17 cellular contexts compared by ENCODE assay signal in the genomic region with DNA sequence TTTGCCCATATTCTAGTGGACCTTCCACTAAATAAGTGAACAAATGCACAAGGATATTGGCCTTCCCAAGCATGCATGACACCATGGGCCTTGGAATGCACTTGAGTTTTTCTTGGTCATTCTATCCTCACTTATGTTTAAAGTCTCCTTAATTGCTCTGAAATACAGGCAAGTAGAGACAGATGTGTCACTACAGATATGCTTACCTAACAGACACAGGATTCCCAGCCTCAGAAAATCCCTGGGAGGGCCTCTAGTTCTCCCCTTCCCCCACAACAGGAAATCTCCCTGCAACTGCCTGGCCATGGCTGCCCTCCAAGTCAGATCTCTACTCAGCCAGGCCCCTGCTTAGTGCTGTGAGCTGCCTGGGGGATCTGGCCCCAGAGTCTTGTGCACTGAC.
DNase-seq lines count a peak whose midpoint lies in the region; ATAC-seq, FAIRE-seq and TF ChIP-seq lines count a peak whose summit lies in the region.
"Had no signal": no experiment of that assay in that cellular context is flagged by ENCODE, and none has a peak within 500 bp of the region (broad histone marks: within the 10 kb centered on the region; RNA-seq: fewer than 3 reads in every experiment).

No MANE protein-coding gene starts in this region.

- TF ChIP-seq CTCF in IMR-90 (conservative IDR thresholded peaks at IDR 0.05; ENCODE audit: low read depth, low read length) = no peak
- TF ChIP-seq CTCF in astrocyte (IDR thresholded peaks at IDR 0.05; ENCODE audit: insufficient read depth, low read depth, low read length) = no peak
- no peak for TF ChIP-seq CTCF in nephron progenitor cell (IDR thresholded peaks at IDR 0.05)
- no peak for TF ChIP-seq CTCF in GM10266 (IDR thresholded peaks at IDR 0.05; ENCODE audit: control insufficient read depth, insufficient read depth, low read depth, missing control alignments)

- H3K56ac ChIP-seq in IMR-90 (ENCODE audit: extremely low read depth, insufficient read depth, low read length) = no peak overlapping the region

- no peak overlapping the region for H3K4ac ChIP-seq in IMR-90 (ENCODE audit: low read depth, low read length)

- no peaks in the 10 kb centered on the region for H3K9me3 Mint-ChIP-seq in astrocyte (ENCODE audit: unreplicated experiment)
- no peaks in the 10 kb centered on the region for H3K9me3 Mint-ChIP-seq in nephron progenitor cell
- H3K9me3 Mint-ChIP-seq: activated naive CD8-positive, alpha-beta T cell treated with anti-CD3 and anti-CD28 coated beads, Interleukin-2, amount 10 ng/mL, durations not matched to agents 7 days and 5 days; IgD-negative memory B cell; T-helper 1 cell treated with Interleukin-12 subunit alpha and Interleukin-12 subunit beta and Interleukin-4 antibody, amounts not matched to agents 30 μg/mL and 1 μg/mL, for 36 hours had no signal

- no peak overlapping the region for H3K4me2 ChIP-seq in IMR-90 (ENCODE audit: low read depth, low read length)
- H3K4me2 ChIP-seq in astrocyte (ENCODE audit: low read length) = no peak overlapping the region

- H3K27me3 ChIP-seq in IMR-90 (ENCODE audit: control insufficient read depth, insufficient read depth, low read length) = no peaks in the 10 kb centered on the region
- H3K27me3 ChIP-seq in astrocyte (ENCODE audit: insufficient read depth, low read length) = no peaks in the 10 kb centered on the region
- H3K27me3 ChIP-seq: colonic mucosa, suprapubic skin had no signal

- no TSS peak for BruUV-seq in IMR-90 (replicated peaks; lab: Mats Ljungman, UMichigan)

- peak overlapping the region; percentile 3; the same call in 1 of the 2 replicates for H2AK5ac ChIP-seq in IMR-90 (ENCODE audit: low read depth, low read length)

- H3K36me3 Mint-ChIP-seq in astrocyte (ENCODE audit: low read depth, unreplicated experiment) = no peaks in the 10 kb centered on the region
- no peaks in the 10 kb centered on the region for H3K36me3 Mint-ChIP-seq in nephron progenitor cell (ENCODE audit: low read depth)
- H3K36me3 Mint-ChIP-seq: activated naive CD8-positive, alpha-beta T cell treated with anti-CD3 and anti-CD28 coated beads, Interleukin-2, amount 10 ng/mL, durations not matched to agents 7 days and 5 days; IgD-negative memory B cell had no signal

- H4K8ac ChIP-seq in IMR-90 (ENCODE audit: low read depth in 2 of 2, low read length in 2 of 2) = peak overlapping the region in 1 of 2 experiments; percentile 34; a peak in 2 of 4 replicates

- H3K36me3 ChIP-seq in IMR-90 (ENCODE audit: control insufficient read depth, insufficient read depth, low read length) (no peaks in the 10 kb centered on the region), astrocyte (ENCODE audit: insufficient read depth, low read length) (no peaks in the 10 kb centered on the region)
- H3K36me3 ChIP-seq: colonic mucosa, suprapubic skin had no signal

- H3K27ac ChIP-seq in IMR-90 (ENCODE audit: insufficient read depth, low read length) = peak overlapping the region; percentile 2; the same call in 1 of the 2 replicates
- no peak overlapping the region for H3K27ac ChIP-seq in astrocyte (ENCODE audit: low read depth, low read length)
- H3K27ac ChIP-seq: colonic mucosa, suprapubic skin had no signal

- no peaks in the 10 kb centered on the region for H3K9me1 ChIP-seq in IMR-90 (ENCODE audit: insufficient read depth, low read length)

- H4K20me1 ChIP-seq in IMR-90 (ENCODE audit: insufficient read depth, low read length) (no peaks in the 10 kb centered on the region), astrocyte (ENCODE audit: insufficient read depth, low read length) (no peaks in the 10 kb centered on the region)

- CTCF ChIA-PET in IMR-90 (lab: Yijun Ruan, JAX) = no interaction called here

- in situ Hi-C loops in IMR-90 (cut with MboI; ENCODE audit: low sequenced_read_pairs) = no loop called here

- no peak for TF ChIP-seq RAD21 in IMR-90 (IDR thresholded peaks at IDR 0.05; ENCODE audit: low read length)

- H4K5ac ChIP-seq in IMR-90 (ENCODE audit: low read depth, low read length) = no peak overlapping the region

- H2BK20ac ChIP-seq in IMR-90 (ENCODE audit: low read depth, low read length) = no peak overlapping the region

- H3K4me1 Mint-ChIP-seq in astrocyte (ENCODE audit: low read depth, unreplicated experiment) (peaks cover 4% of the 10 kb centered on the region), nephron progenitor cell (peaks cover 5% of the 10 kb centered on the region)
- H3K4me1 Mint-ChIP-seq: activated naive CD8-positive, alpha-beta T cell treated with anti-CD3 and anti-CD28 coated beads, Interleukin-2, amount 10 ng/mL, durations not matched to agents 7 days and 5 days had no signal

- FAIRE-seq in astrocyte (lab: Jason Lieb, UNC) = no peak
- FAIRE-seq: GM12878 had no signal

- H3K4me3 Mint-ChIP-seq in astrocyte (ENCODE audit: unreplicated experiment) (no peak overlapping the region), nephron progenitor cell (no peak overlapping the region)
- H3K4me3 Mint-ChIP-seq: activated naive CD8-positive, alpha-beta T cell treated with anti-CD3 and anti-CD28 coated beads, Interleukin-2, amount 10 ng/mL, durations not matched to agents 7 days and 5 days; IgD-negative memory B cell; T-helper 1 cell treated with Interleukin-12 subunit alpha and Interleukin-12 subunit beta and Interleukin-4 antibody, amounts not matched to agents 30 μg/mL and 1 μg/mL, for 36 hours had no signal

- no peak overlapping the region for H2BK15ac ChIP-seq in IMR-90 (ENCODE audit: low read depth, low read length)

- DNase-seq in AG08396 (ENCODE audit: low spot score) (peak; percentile 9), IMR-90 (peak; percentile 74), astrocyte (ENCODE audit: low read depth) (peak; percentile 57), kidney glomerular epithelial cell (lab: John Stamatoyannopoulos, UW) (peak; percentile 2), GDM1 (lab: John Stamatoyannopoulos, UW) (no peak), nephron progenitor cell (no peak), GM10266 (ENCODE audit: extremely low spot score) (no peak), Right ventricle myocardium superior (no peak)
- DNase-seq: activated CD4-positive, alpha-beta T cell treated with anti-CD3 and anti-CD28 coated beads for 48 hours; activated naive CD8-positive, alpha-beta T cell treated with anti-CD3 and anti-CD28 coated beads, Interleukin-2, amount 10 ng/mL, durations not matched to agents 7 days and 5 days; colonic mucosa; NCI-H1105 had no signal

- H3K23ac ChIP-seq in IMR-90 (ENCODE audit: low read depth, low read length) = no peak overlapping the region

- H3K4me1 ChIP-seq in IMR-90 (ENCODE audit: control insufficient read depth, insufficient read depth, low read length) (peaks cover 3% of the 10 kb centered on the region), astrocyte (ENCODE audit: insufficient read depth, low read length) (no peaks in the 10 kb centered on the region)
- H3K4me1 ChIP-seq: colonic mucosa had no signal

- no peak overlapping the region; the same call in 1 of the 2 replicates for H2BK120ac ChIP-seq in IMR-90 (ENCODE audit: low read depth, low read length)

- peak overlapping the region; percentile 31; the same call in 1 of the 2 replicates for H3K14ac ChIP-seq in IMR-90 (replicated peaks; ENCODE audit: low read depth, low read length)

- H3K9me3 ChIP-seq in IMR-90 (ENCODE audit: control insufficient read depth, insufficient read depth, low read length) = no peaks in the 10 kb centered on the region
- no peaks in the 10 kb centered on the region for H3K9me3 ChIP-seq in astrocyte (ENCODE audit: insufficient read depth, low read depth, low read length)
- H3K9me3 ChIP-seq: colonic mucosa, suprapubic skin had no signal

- H3K4me3 ChIP-seq in IMR-90 (ENCODE audit: insufficient read depth, low read depth, low read length) = no peak overlapping the region
- H3K4me3 ChIP-seq in astrocyte (ENCODE audit: insufficient read depth, low read depth, low read length) = no peak overlapping the region
- H3K4me3 ChIP-seq: colonic mucosa, GM12878, suprapubic skin had no signal

- peak overlapping the region; percentile 4; the same call in 1 of the 2 replicates for H3K18ac ChIP-seq in IMR-90 (ENCODE audit: low read depth, low read length)

- H3K27ac Mint-ChIP-seq in astrocyte (ENCODE audit: unreplicated experiment) = peak overlapping the region; percentile 63
- no peak overlapping the region for H3K27ac Mint-ChIP-seq in nephron progenitor cell
- H3K27ac Mint-ChIP-seq: activated naive CD8-positive, alpha-beta T cell treated with anti-CD3 and anti-CD28 coated beads, Interleukin-2, amount 10 ng/mL, durations not matched to agents 7 days and 5 days; IgD-negative memory B cell; T-helper 1 cell treated with Interleukin-12 subunit alpha and Interleukin-12 subunit beta and Interleukin-4 antibody, amounts not matched to agents 30 μg/mL and 1 μg/mL, for 36 hours had no signal

- peak overlapping the region; percentile 1 for H2AFZ ChIP-seq in IMR-90 (replicated peaks; ENCODE audit: low read length, poor library complexity)
- H2AFZ ChIP-seq in astrocyte (ENCODE audit: low read depth, low read length) = no peak overlapping the region

- TF ChIP-seq POLR2A in IMR-90 (IDR thresholded peaks at IDR 0.05; ENCODE audit: low read depth, low read length) = no peak

- 0 out of 2 replicates have a peak overlapping the region, but pooled peaks have one; percentile 28 for H4K91ac ChIP-seq in IMR-90 (ENCODE audit: insufficient read depth, low read depth, low read length)

- H3K9ac ChIP-seq in IMR-90 (ENCODE audit: low read depth, low read length) (no peak overlapping the region), astrocyte (ENCODE audit: low read length) (no peak overlapping the region)

- intact Hi-C loops in IMR-90 (cut with micrococcal nuclease) (loop anchor here (5.0 kb wide), 1 partner anchor 53 kb away; no protein-coding TSS in a partner anchor), Right ventricle myocardium superior (cut with DNase I) (no loop called here)

- POLR2A ChIA-PET in IMR-90 (lab: Charles Lee; ENCODE audit: unreplicated experiment) = no interaction called here

- no peaks in the 10 kb centered on the region for H3K79me1 ChIP-seq in IMR-90 (ENCODE audit: low read depth in 1 of 2, low read length in 2 of 2)

- H3K79me2 ChIP-seq in astrocyte (ENCODE audit: insufficient read depth, low read length) = no peaks in the 10 kb centered on the region

- dilution Hi-C loops in IMR-90 (cut with HindIII; ENCODE audit: low sequenced_read_pairs, unreplicated experiment) = no loop called here

- peak overlapping the region; percentile 62 for H2BK5ac ChIP-seq in IMR-90 (ENCODE audit: low read depth, low read length, poor library complexity, severe bottlenecking)

- H3K27me3 Mint-ChIP-seq in astrocyte (ENCODE audit: low read depth, unreplicated experiment) (no peaks in the 10 kb centered on the region), nephron progenitor cell (ENCODE audit: low read depth, poor library complexity) (peaks cover 8% of the 10 kb centered on the region)

- ATAC-seq in IMR-90 (ENCODE audit: low read depth) = peak; percentile 93
- no peak for ATAC-seq in Right ventricle myocardium superior (ENCODE audit: poor library complexity)
- ATAC-seq: GM12878, Panc1 had no signal

- H2AK9ac ChIP-seq in IMR-90 (replicated peaks; ENCODE audit: low read depth, low read length, poor library complexity) = no peak overlapping the region

TF ChIP-seq in IMR-90, 13 proteins besides CTCF, POLR2A, EP300 and RAD21 (continues in another document):
- TF ChIP-seq BHLHE40 (IDR thresholded peaks at IDR 0.05; ENCODE audit: low read depth, low read length) (no peak), MAFK (IDR thresholded peaks at IDR 0.05; ENCODE audit: low read depth, low read length) (no peak), NFE2L2 (IDR thresholded peaks at IDR 0.05; ENCODE audit: low read depth, low read length) (no peak)

Comparison
In these comparisons a context has a peak if more than half of its experiments do, and no peak if none do; other contexts are left out.
1. DNase-seq: peak in AG08396 (single experiment), IMR-90 (single experiment), astrocyte (single experiment) and kidney glomerular epithelial cell (single experiment); none in GDM1 (single experiment), nephron progenitor cell (single experiment), GM10266 (single experiment) and Right ventricle myocardium superior (single experiment).